ENCODE assay signal across 22 cellular contexts in the genomic region with DNA sequence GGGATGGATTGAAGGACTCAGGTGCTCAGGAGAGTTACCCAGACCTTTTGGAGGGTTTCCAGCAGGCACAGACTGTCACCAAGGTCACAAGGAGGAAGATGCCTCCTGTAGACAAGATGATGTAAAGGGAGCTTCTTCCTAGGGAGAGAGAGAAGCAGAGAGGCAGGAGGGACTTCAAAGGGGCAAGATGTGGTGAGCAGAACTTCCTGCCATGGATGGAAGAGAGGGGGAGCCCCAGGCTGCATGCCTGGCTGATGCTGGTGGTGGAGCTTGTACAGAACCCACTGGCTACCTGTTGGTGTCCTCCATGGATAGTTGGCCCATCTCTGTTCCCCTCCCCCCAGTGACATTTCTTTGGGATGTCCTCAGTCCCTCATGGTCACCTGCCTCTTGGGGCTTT. TPM values are rescaled to one million over a fixed set of nuclear protein-coding genes. Genes with fewer than 3 reads are reported as not detected.
"Had no signal": no experiment of that assay in that cellular context is flagged by ENCODE, and none has a peak within 500 bp of the region (broad histone marks: within the 10 kb centered on the region; RNA-seq: fewer than 3 reads in every experiment).

No MANE protein-coding gene starts in this region.

- H3K9ac ChIP-seq: parathyroid adenoma had no signal

- H3K4me1 Mint-ChIP-seq: stimulated activated memory B cell treated with anti-CD40 and anti-IgM and Interleukin-4, amounts not matched to agents 10 μg/mL and 1 μg/mL and 100 μg/mL, for 72 hours had no signal

- H3K9me3 ChIP-seq: gastrocnemius medialis, tibial artery, uterus had no signal

- H3K36me3 ChIP-seq: brain microvascular endothelial cell, gastrocnemius medialis, tibial artery, uterus had no signal

- H3K27me3 ChIP-seq: brain microvascular endothelial cell, uterus had no signal

- H3K4me3 Mint-ChIP-seq: activated CD4-positive, alpha-beta memory T cell treated with anti-CD3 and anti-CD28 coated beads, Interleukin-2, amount 10 ng/mL, durations not matched to agents 7 days and 5 days; activated T-cell treated with anti-CD3 and anti-CD28 coated beads, Interleukin-2, amount 50 U/mL, for 24 hours; stimulated activated memory B cell treated with anti-CD40 and anti-IgM and Interleukin-4, amounts not matched to agents 10 μg/mL and 1 μg/mL and 100 μg/mL, for 72 hours had no signal

- H3K36me3 Mint-ChIP-seq: stimulated activated memory B cell treated with anti-CD40 and anti-IgM and Interleukin-4, amounts not matched to agents 10 μg/mL and 1 μg/mL and 100 μg/mL, for 72 hours had no signal

- H3K27ac ChIP-seq: brain microvascular endothelial cell, coronary artery, gastrocnemius medialis, parathyroid adenoma, tibial artery, uterus had no signal

- H3K4me2 ChIP-seq: smooth muscle cell had no signal

- H3K4me1 ChIP-seq: gastrocnemius medialis, parathyroid adenoma had no signal

- H2AFZ ChIP-seq: parathyroid adenoma had no signal

- H3K4me3 ChIP-seq: coronary artery, gastrocnemius medialis, lung, smooth muscle cell, tibial artery, uterus had no signal

- H3K27ac Mint-ChIP-seq: activated CD4-positive, alpha-beta memory T cell treated with anti-CD3 and anti-CD28 coated beads, Interleukin-2, amount 10 ng/mL, durations not matched to agents 7 days and 5 days; activated T-cell treated with anti-CD3 and anti-CD28 coated beads, Interleukin-2, amount 50 U/mL, for 24 hours; nephron; stimulated activated memory B cell treated with anti-CD40 and anti-IgM and Interleukin-4, amounts not matched to agents 10 μg/mL and 1 μg/mL and 100 μg/mL, for 72 hours had no signal

- H3K9me3 Mint-ChIP-seq: activated CD4-positive, alpha-beta memory T cell treated with anti-CD3 and anti-CD28 coated beads, Interleukin-2, amount 10 ng/mL, durations not matched to agents 7 days and 5 days; activated T-cell treated with anti-CD3 and anti-CD28 coated beads, Interleukin-2, amount 50 U/mL, for 24 hours; nephron; stimulated activated memory B cell treated with anti-CD40 and anti-IgM and Interleukin-4, amounts not matched to agents 10 μg/mL and 1 μg/mL and 100 μg/mL, for 72 hours had no signal

- H3K79me2 ChIP-seq: parathyroid adenoma had no signal

- DNase-seq: activated CD4-positive, alpha-beta memory T cell treated with anti-CD3 and anti-CD28 coated beads, Interleukin-2, amount 10 ng/mL, durations not matched to agents 7 days and 5 days; activated CD4-positive, CD25-positive, alpha-beta regulatory T cell; activated effector memory CD4-positive, alpha-beta T cell treated with Interleukin-2 at 50 U/mL for 16 hours; activated T-cell treated with anti-CD3 and anti-CD28 coated beads, Interleukin-2, amount 50 U/mL, for 24 hours; aorta; brain microvascular endothelial cell; central memory CD4-positive, alpha-beta T cell; effector CD4-positive, alpha-beta T cell; gastrocnemius medialis; stimulated activated CD4-positive, alpha-beta T cell treated with anti-CD3 and anti-CD28 coated beads, Interleukin-4, amount 100 ng/mL, for 24 hours; T-helper 1 cell; T1000; tibial artery; uterus had no signal

- H3K27me3 Mint-ChIP-seq: activated T-cell treated with anti-CD3 and anti-CD28 coated beads, Interleukin-2, amount 50 U/mL, for 24 hours had no signal

RNA-seq across cellular contexts. Expression of gene HEPN1, which starts 4.2 kb away (rescaled TPM):
- total RNA-seq: activated CD4-positive, alpha-beta memory T cell treated with anti-CD3 and anti-CD28 coated beads, Interleukin-2, amount 10 ng/mL, durations not matched to agents 7 days and 5 days; gastrocnemius medialis; left lobe of liver; lung; sciatic nerve; smooth muscle cell; uterus had no signal

RNA-seq across cellular contexts. Expression of gene HEPACAM, which starts 12.6 kb away (rescaled TPM):
- total RNA-seq: activated CD4-positive, alpha-beta memory T cell treated with anti-CD3 and anti-CD28 coated beads, Interleukin-2, amount 10 ng/mL, durations not matched to agents 7 days and 5 days; lung; smooth muscle cell; uterus had no signal

RNA-seq across cellular contexts. Expression of gene ROBO4, which starts 25.6 kb away (rescaled TPM):
- total RNA-seq: activated CD4-positive, alpha-beta memory T cell treated with anti-CD3 and anti-CD28 coated beads, Interleukin-2, amount 10 ng/mL, durations not matched to agents 7 days and 5 days; smooth muscle cell had no signal
